Comparison of ENCODE assay signal across 10 cellular contexts in genomic region chr4:173506780-173507211, GRCh38. TPM values are rescaled to one million over a fixed set of nuclear protein-coding genes. Genes with fewer than 3 reads are reported as not detected.
A peak's percentile ranks its signal among the peaks of the same experiment; 100 is the strongest.
DNase-seq lines count a peak whose midpoint lies in the region; ATAC-seq and TF ChIP-seq lines count a peak whose summit lies in the region.
"Had no signal": no experiment of that assay in that cellular context is flagged by ENCODE, and none has a peak within 500 bp of the region (broad histone marks: within the 10 kb centered on the region; RNA-seq: fewer than 3 reads in every experiment).

No MANE protein-coding gene starts in this region.

- H3K9me3 Mint-ChIP-seq in activated naive CD8-positive, alpha-beta T cell treated with anti-CD3 and anti-CD28 coated beads, Interleukin-2, amount 10 ng/mL, durations not matched to agents 7 days and 5 days, result no peaks in the 10 kb centered on the region

- H3K4me3 ChIP-seq in DOHH2 (ENCODE audit: low read length) (0 out of 2 replicates have a peak overlapping the region, but pooled peaks have one; percentile 2), H7 (ENCODE audit: insufficient read depth, low read depth, low read length) (peak overlapping the region; percentile 15; the same call in 1 of the 2 replicates), mesenchymal stem cell (ENCODE audit: insufficient read depth in 1 of 2, low read depth in 1 of 2, low read length in 2 of 2) (peak overlapping the region in 1 of 2 experiments; percentile 9)

- peak overlapping the region; percentile 82 for H2BK120ac ChIP-seq in mesenchymal stem cell (ENCODE audit: low read depth, low read length)

- POLR2A ChIA-PET in activated naive CD8-positive, alpha-beta T cell treated with anti-CD3 and anti-CD28 coated beads, Interleukin-2, amount 10 ng/mL, durations not matched to agents 7 days and 5 days (lab: Charles Lee), result no interaction called here

- H2BK12ac ChIP-seq in mesenchymal stem cell (ENCODE audit: low read length in 2 of 2), result peak overlapping the region in 1 of 2 experiments; percentile 46

- peak overlapping the region; percentile 52 to 69 for H3K18ac ChIP-seq in mesenchymal stem cell (ENCODE audit: low read depth in 1 of 2, low read length in 2 of 2)

- peak; percentile 78 for DNase-seq in H7
- DNase-seq in activated naive CD8-positive, alpha-beta T cell treated with anti-CD3 and anti-CD28 coated beads, Interleukin-2, amount 10 ng/mL, durations not matched to agents 7 days and 5 days, result no peak
- no peak for DNase-seq in mesenchymal stem cell
- DNase-seq in NCI-H82 (lab: John Stamatoyannopoulos, UW), result no peak
- DNase-seq in effector CD4-positive, alpha-beta T cell, result no peak
- no peak for DNase-seq in EL
- DNase-seq in HT-29 (ENCODE audit: low spot score), result no peak
- DNase-seq: small intestine had no signal

- no peak for TF ChIP-seq CTCF in DOHH2 (IDR thresholded peaks at IDR 0.05; ENCODE audit: low read depth, low read length, poor library complexity, severe bottlenecking)

- peak overlapping the region in 1 of 2 experiments; percentile 54 for H3K4ac ChIP-seq in mesenchymal stem cell (ENCODE audit: low read depth in 1 of 2, low read length in 2 of 2)

- H3K4me1 ChIP-seq in DOHH2 (ENCODE audit: control insufficient read depth, low read length) (peaks cover 24% of the 10 kb centered on the region), mesenchymal stem cell (ENCODE audit: control insufficient read depth, insufficient read depth, low read depth, low read length) (peaks cover 7% of the 10 kb centered on the region)

- H3K36me3 ChIP-seq in DOHH2 (ENCODE audit: control insufficient read depth, low read length), result no peaks in the 10 kb centered on the region
- H3K36me3 ChIP-seq in H7 (replicated peaks; ENCODE audit: control insufficient read depth, insufficient read depth, low read length), result no peaks in the 10 kb centered on the region
- peaks cover 7 to 11% of the 10 kb centered on the region in 2 experiments for H3K36me3 ChIP-seq in mesenchymal stem cell (ENCODE audit: control insufficient read depth in 1 of 2, insufficient read depth in 2 of 2, low read depth in 1 of 2, low read length in 2 of 2)

- H3K23ac ChIP-seq in mesenchymal stem cell (ENCODE audit: low read length in 2 of 2), result no peak overlapping the region

- H4K8ac ChIP-seq in mesenchymal stem cell (ENCODE audit: low read length), result peak overlapping the region; percentile 89

- H2BK15ac ChIP-seq in mesenchymal stem cell (ENCODE audit: low read depth, poor library complexity, severe bottlenecking), result no peak overlapping the region

- H2AK5ac ChIP-seq in mesenchymal stem cell (ENCODE audit: low read length, severe bottlenecking), result no peak overlapping the region

- H2BK5ac ChIP-seq in mesenchymal stem cell (ENCODE audit: low read depth, low read length, poor library complexity, severe bottlenecking), result no peak overlapping the region

- H3K27me3 Mint-ChIP-seq in activated naive CD8-positive, alpha-beta T cell treated with anti-CD3 and anti-CD28 coated beads, Interleukin-2, amount 10 ng/mL, durations not matched to agents 7 days and 5 days, result peaks cover 91% of the 10 kb centered on the region

- H3K4me2 ChIP-seq in DOHH2 (ENCODE audit: low read length) (peak overlapping the region; percentile 29; the same call in 1 of the 2 replicates), mesenchymal stem cell (ENCODE audit: low read length, poor library complexity, severe bottlenecking) (peak overlapping the region; percentile 44)

- peaks cover 16% of the 10 kb centered on the region for H3K4me1 Mint-ChIP-seq in activated naive CD8-positive, alpha-beta T cell treated with anti-CD3 and anti-CD28 coated beads, Interleukin-2, amount 10 ng/mL, durations not matched to agents 7 days and 5 days

- H3K14ac ChIP-seq in mesenchymal stem cell (ENCODE audit: low read length in 2 of 2), result no peak overlapping the region

- H3K9me2 ChIP-seq in DOHH2 (replicated peaks; ENCODE audit: control insufficient read depth, low read length), result no peaks in the 10 kb centered on the region

- H4K91ac ChIP-seq in mesenchymal stem cell (ENCODE audit: low read length), result peak overlapping the region; percentile 57

- H3K9me3 ChIP-seq in DOHH2 (ENCODE audit: control insufficient read depth, insufficient read depth, low read length) (no peaks in the 10 kb centered on the region), mesenchymal stem cell (ENCODE audit: control insufficient read depth, low read length) (no peaks in the 10 kb centered on the region)

- no peak overlapping the region for H2AFZ ChIP-seq in mesenchymal stem cell (ENCODE audit: low read depth, low read length)

- H3K9ac ChIP-seq in mesenchymal stem cell (ENCODE audit: low read length), result no peak overlapping the region

- no peaks in the 10 kb centered on the region for H3K79me2 ChIP-seq in DOHH2 (ENCODE audit: control insufficient read depth, low read length)

- ATAC-seq in activated naive CD8-positive, alpha-beta T cell treated with anti-CD3 and anti-CD28 coated beads, Interleukin-2, amount 10 ng/mL, durations not matched to agents 7 days and 5 days (ENCODE audit: low read depth), result no peak

- peak overlapping the region; percentile 52 for H3K4me3 Mint-ChIP-seq in activated naive CD8-positive, alpha-beta T cell treated with anti-CD3 and anti-CD28 coated beads, Interleukin-2, amount 10 ng/mL, durations not matched to agents 7 days and 5 days

- H3K27me3 ChIP-seq in DOHH2 (ENCODE audit: control insufficient read depth, low read length) (peaks cover 19% of the 10 kb centered on the region), H7 (ENCODE audit: control insufficient read depth, insufficient read depth, low read length) (peaks cover 100% of the 10 kb centered on the region), mesenchymal stem cell (ENCODE audit: control insufficient read depth in 1 of 2, insufficient read depth in 1 of 2, low read length in 2 of 2) (peaks cover 10 to 96% of the 10 kb centered on the region in 2 experiments)

- peaks cover 4% of the 10 kb centered on the region for H3K36me3 Mint-ChIP-seq in activated naive CD8-positive, alpha-beta T cell treated with anti-CD3 and anti-CD28 coated beads, Interleukin-2, amount 10 ng/mL, durations not matched to agents 7 days and 5 days

- H4K20me1 ChIP-seq in DOHH2 (ENCODE audit: control insufficient read depth, insufficient read depth, low read depth, low read length), result no peaks in the 10 kb centered on the region

- H3K79me1 ChIP-seq in mesenchymal stem cell (replicated peaks; ENCODE audit: low read length, poor library complexity, severe bottlenecking), result no peaks in the 10 kb centered on the region

- no peak overlapping the region for H3K27ac ChIP-seq in DOHH2 (ENCODE audit: low read depth, low read length)
- no peak overlapping the region for H3K27ac ChIP-seq in mesenchymal stem cell (ENCODE audit: low read length, poor library complexity, severe bottlenecking)

- no peaks in the 10 kb centered on the region for H3F3A ChIP-seq in DOHH2 (ENCODE audit: control insufficient read depth, insufficient read depth)

- H3K27ac Mint-ChIP-seq in activated naive CD8-positive, alpha-beta T cell treated with anti-CD3 and anti-CD28 coated beads, Interleukin-2, amount 10 ng/mL, durations not matched to agents 7 days and 5 days, result no peak overlapping the region

- 20% methylated on average over 23 of the region's 26 CpGs for WGBS in mesenchymal stem cell

RNA-seq across cellular contexts. Expression of gene HAND2, which starts 23.2 kb away (rescaled TPM):
- total RNA-seq in H7 (2014; rRNA removed; shearing (Covaris generic)), result not detected in 2 replicates
- not detected for total RNA-seq in activated naive CD8-positive, alpha-beta T cell treated with anti-CD3 and anti-CD28 coated beads, Interleukin-2, amount 10 ng/mL, durations not matched to agents 7 days and 5 days
- polyA plus RNA-seq in mesenchymal stem cell (2013, experiment 1 of 2), result 171 TPM
- polyA plus RNA-seq in mesenchymal stem cell (2013, experiment 2 of 2), result 173 TPM
- not detected in 2 replicates for total RNA-seq in HT-29 (2014; rRNA removed; shearing (Covaris generic))
- total RNA-seq: frontal cortex had no signal
